18 cellular contexts compared by ENCODE assay signal in genomic region chrX:16842684-16843083, GRCh38. TPM values are rescaled to one million over a fixed set of nuclear protein-coding genes. Genes with fewer than 3 reads are reported as not detected.
DNase-seq lines count a peak whose midpoint lies in the region; ATAC-seq and TF ChIP-seq lines count a peak whose summit lies in the region.
"Had no signal": no experiment of that assay in that cellular context is flagged by ENCODE, and none has a peak within 500 bp of the region (broad histone marks: within the 10 kb centered on the region; RNA-seq: fewer than 3 reads in every experiment).

No MANE protein-coding gene starts in this region.

- H3K4me1 ChIP-seq in GM23248 (ENCODE audit: insufficient read depth) (peaks cover 41% of the 10 kb centered on the region), HUES48 (ENCODE audit: control insufficient read depth, insufficient read depth, low read length) (peaks cover 45% of the 10 kb centered on the region), mammary epithelial cell (ENCODE audit: insufficient read depth, low read length) (peaks cover 7% of the 10 kb centered on the region)
- H3K4me1 ChIP-seq: left lung had no signal

- peak overlapping the region; percentile 72 for H3K27ac ChIP-seq in GM23248
- H3K27ac ChIP-seq in HUES48 (ENCODE audit: low read depth, low read length), result peak overlapping the region; percentile 21
- H3K27ac ChIP-seq in mammary epithelial cell (ENCODE audit: insufficient read depth, low read depth, low read length), result no peak overlapping the region
- H3K27ac ChIP-seq: hepatocyte, left lung, PC-9 had no signal

- H2AFZ ChIP-seq in GM23248 (no peak overlapping the region), mammary epithelial cell (ENCODE audit: low read depth, low read length) (no peak overlapping the region)
- H2AFZ ChIP-seq: hepatocyte, PC-9 had no signal

- TF ChIP-seq CTCF in mammary epithelial cell (conservative IDR thresholded peaks at IDR 0.05 in 1 of 2, IDR thresholded peaks at IDR 0.05 in 1 of 2; ENCODE audit: extremely low read depth in 1 of 2, insufficient read depth in 1 of 2, low read depth in 1 of 2, low read length in 2 of 2), result no peak
- TF ChIP-seq CTCF in progenitor cell of endocrine pancreas (IDR thresholded peaks at IDR 0.05; ENCODE audit: unreplicated experiment), result no peak

- peaks cover 19% of the 10 kb centered on the region for H3F3A ChIP-seq in GM23248 (ENCODE audit: insufficient read depth)

- CTCF ChIA-PET in mammary epithelial cell (lab: Charles Lee; ENCODE audit: low non-redundant PET), result no interaction called here

- DNase-seq in GM23248 (peak; percentile 36), mammary epithelial cell (no peak), progenitor cell of endocrine pancreas (ENCODE audit: low spot score, unreplicated experiment) (no peak), medulla oblongata (ENCODE audit: extremely low spot score) (no peak)
- no peak for DNase-seq in NK-92 treated with Interleukin-12 subunit alpha and Interleukin-12 subunit beta, amount 100 ng/mL, for 24 hours (lab: John Stamatoyannopoulos, UW)
- DNase-seq: CD4-positive, alpha-beta T cell; DMS153; left lung; NCI-H1092; NCI-H2029 treated with DMSO at 0.1 percent for 48 hours; PC-9; posterior cingulate gyrus; SHP77 treated with DMSO at 0.1 percent for 48 hours; T-cell had no signal

- dilution Hi-C loops in mammary epithelial cell (cut with HindIII; ENCODE audit: low sequenced_read_pairs), result no loop called here

- no peaks in the 10 kb centered on the region for H3K9me2 ChIP-seq in GM23248 (ENCODE audit: insufficient read depth)

- H3K4me3 ChIP-seq in GM23248 (no peak overlapping the region), HUES48 (ENCODE audit: low read depth, low read length) (no peak overlapping the region), mammary epithelial cell (replicated peaks in 1 of 3; ENCODE audit: insufficient read depth in 1 of 3, low read depth in 2 of 3, low read length in 3 of 3) (no peak overlapping the region)
- H3K4me3 ChIP-seq: hepatocyte, left lung, PC-9 had no signal

- BruUV-seq in mammary epithelial cell (replicated peaks; lab: Mats Ljungman, UMichigan), result TSS peak; percentile 80

- H3K4me1 Mint-ChIP-seq in progenitor cell of endocrine pancreas (ENCODE audit: low read depth), result peaks cover 17% of the 10 kb centered on the region
- H3K4me1 Mint-ChIP-seq: activated T-helper 17 cell treated with anti-CD3 and anti-CD28 coated beads, Interleukin-2, amount 50 U/mL, for 72 hours had no signal

- H3K36me3 Mint-ChIP-seq in progenitor cell of endocrine pancreas (ENCODE audit: insufficient read depth), result peaks cover 35% of the 10 kb centered on the region

- no peaks in the 10 kb centered on the region for H3K9me3 Mint-ChIP-seq in progenitor cell of endocrine pancreas (ENCODE audit: low read depth)
- H3K9me3 Mint-ChIP-seq: activated T-helper 17 cell treated with anti-CD3 and anti-CD28 coated beads, Interleukin-2, amount 50 U/mL, for 72 hours; CD4-positive, alpha-beta T cell; T-cell had no signal

- WGBS in GM23248 (ENCODE audit: low coverage in 1 of 2, low lambda C conversion rate in 2 of 2, missing lambda C conversion rate in 2 of 2), 2 experiments, result 28 to 33% methylated on average over 3 of the region's 3 CpGs
- 79% methylated on average over 3 of the region's 3 CpGs for WGBS in mammary epithelial cell (ENCODE audit: low coverage, missing lambda C conversion rate)

- H3K4me2 ChIP-seq in GM23248 (ENCODE audit: unreplicated experiment) (no peak overlapping the region), mammary epithelial cell (ENCODE audit: insufficient read depth, low read depth, low read length) (no peak overlapping the region)
- H3K4me2 ChIP-seq: hepatocyte, PC-9 had no signal

- no peak for ATAC-seq in GM18867 (IDR thresholded peaks at IDR 0.05; ENCODE audit: unreplicated experiment)
- ATAC-seq: activated T-helper 17 cell treated with anti-CD3 and anti-CD28 coated beads, Interleukin-2, amount 50 U/mL, for 72 hours; left lung; T-cell had no signal

- in situ Hi-C loops in GM23248 (cut with MboI) (no loop called here), mammary epithelial cell (cut with MboI; ENCODE audit: low sequenced_read_pairs in 2 of 2) (no loop called here)

- H3K27me3 ChIP-seq in GM23248 (replicated peaks; ENCODE audit: insufficient read depth) (no peaks in the 10 kb centered on the region), HUES48 (ENCODE audit: control insufficient read depth, insufficient read depth, low read length) (0 out of 2 replicates have a peak, but pooled peaks cover 6% of the 10 kb centered on the region), mammary epithelial cell (ENCODE audit: insufficient read depth, low read length) (no peaks in the 10 kb centered on the region)
- H3K27me3 ChIP-seq: hepatocyte, left lung had no signal

- H4K20me1 ChIP-seq in GM23248 (ENCODE audit: insufficient read depth), result no peaks in the 10 kb centered on the region
- no peaks in the 10 kb centered on the region for H4K20me1 ChIP-seq in mammary epithelial cell (ENCODE audit: insufficient read depth, low read length)

- H3K4me3 Mint-ChIP-seq in progenitor cell of endocrine pancreas (ENCODE audit: low read depth), result no peak overlapping the region
- H3K4me3 Mint-ChIP-seq: activated T-helper 17 cell treated with anti-CD3 and anti-CD28 coated beads, Interleukin-2, amount 50 U/mL, for 72 hours; CD4-positive, alpha-beta T cell; T-cell had no signal

- no peaks in the 10 kb centered on the region for H3K27me3 Mint-ChIP-seq in progenitor cell of endocrine pancreas
- H3K27me3 Mint-ChIP-seq: activated T-helper 17 cell treated with anti-CD3 and anti-CD28 coated beads, Interleukin-2, amount 50 U/mL, for 72 hours; CD4-positive, alpha-beta T cell; T-cell had no signal

- H3K9me3 ChIP-seq in GM23248 (ENCODE audit: low read depth), result no peaks in the 10 kb centered on the region
- H3K9me3 ChIP-seq in HUES48 (ENCODE audit: control insufficient read depth, insufficient read depth, low read length), result no peaks in the 10 kb centered on the region
- no peaks in the 10 kb centered on the region for H3K9me3 ChIP-seq in mammary epithelial cell (replicated peaks; ENCODE audit: insufficient read depth, low read length)
- H3K9me3 ChIP-seq: left lung had no signal

- H3K27ac Mint-ChIP-seq in progenitor cell of endocrine pancreas, result peak overlapping the region; percentile 59
- H3K27ac Mint-ChIP-seq: activated T-helper 17 cell treated with anti-CD3 and anti-CD28 coated beads, Interleukin-2, amount 50 U/mL, for 72 hours; CD4-positive, alpha-beta T cell had no signal

- peaks cover 10% of the 10 kb centered on the region; the same call in 1 of the 2 replicates for H3K36me3 ChIP-seq in GM23248 (ENCODE audit: low read depth)
- peaks cover 95% of the 10 kb centered on the region for H3K36me3 ChIP-seq in HUES48 (ENCODE audit: control insufficient read depth, insufficient read depth, low read length)
- H3K36me3 ChIP-seq in mammary epithelial cell (ENCODE audit: insufficient read depth, low read length), result peaks cover 30% of the 10 kb centered on the region

- intact Hi-C loops in mammary epithelial cell (cut with micrococcal nuclease), result no loop called here

- no peaks in the 10 kb centered on the region for H3K79me2 ChIP-seq in GM23248 (ENCODE audit: insufficient read depth)
- peaks cover 3% of the 10 kb centered on the region for H3K79me2 ChIP-seq in mammary epithelial cell (ENCODE audit: insufficient read depth, low read length)
- H3K79me2 ChIP-seq: hepatocyte had no signal

- H3K9ac ChIP-seq in GM23248 (peak overlapping the region; percentile 36; the same call in 1 of the 2 replicates), HUES48 (ENCODE audit: low read depth, low read length) (no peak overlapping the region), mammary epithelial cell (ENCODE audit: insufficient read depth, low read length) (no peak overlapping the region)

RNA-seq across cellular contexts. Expression of gene RBBP7, which starts 27.5 kb away (rescaled TPM):
- 64.6 and 86.2 TPM in 2 replicates for total RNA-seq in GM23248 (2014; rRNA removed; shearing (Covaris generic))
- polyA plus RNA-seq in GM23248 (2016; fragmentation: Nextera tagmentation; extraction: Ambion mirVana) (119 and 124 TPM in 2 replicates), mammary epithelial cell (147 TPM)
- total RNA-seq in mammary epithelial cell (100 to 1,000 TPM in 1 of 2 donors, 10 to 100 TPM in 1; 95.9 to 170 TPM), progenitor cell of endocrine pancreas (234 and 235 TPM in 2 replicates)
- 119 TPM for polyA minus RNA-seq in mammary epithelial cell

RNA-seq across cellular contexts. Expression of gene TXLNG, which starts 56.4 kb away (rescaled TPM):
- total RNA-seq in GM23248 (2014; rRNA removed; shearing (Covaris generic)), result 6.1 and 6.4 TPM in 2 replicates
- 4.1 and 4.4 TPM in 2 replicates for polyA plus RNA-seq in GM23248 (2016; fragmentation: Nextera tagmentation; extraction: Ambion mirVana)
- 10 to 100 TPM; 13.2 to 28.3 TPM for total RNA-seq in mammary epithelial cell
- polyA plus RNA-seq in mammary epithelial cell, result 17.2 TPM
- 17.7 TPM for polyA minus RNA-seq in mammary epithelial cell
- 25.4 and 25.8 TPM in 2 replicates for total RNA-seq in progenitor cell of endocrine pancreas
